Comparison of ENCODE assay signal across 24 cellular contexts in the genomic region with DNA sequence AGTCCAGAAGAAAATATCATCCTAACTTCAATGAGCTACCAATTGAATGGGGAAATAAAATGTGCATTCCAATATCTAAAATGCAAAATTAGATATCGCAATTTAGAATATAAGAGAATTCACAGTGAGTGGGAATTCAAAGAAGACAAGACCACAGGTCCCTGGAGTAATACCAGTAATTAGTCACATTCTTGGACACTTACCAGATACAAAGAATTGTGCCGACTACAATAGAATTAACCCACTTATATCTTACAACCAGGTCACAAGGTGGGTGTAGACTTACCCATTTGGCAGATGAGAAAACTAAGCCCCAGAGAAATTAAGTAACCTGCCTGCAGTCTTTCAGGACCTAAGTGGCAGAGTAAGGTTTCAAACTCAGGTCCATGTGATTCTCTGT.
"Had no signal": no experiment of that assay in that cellular context is flagged by ENCODE, and none has a peak within 500 bp of the region (broad histone marks: within the 10 kb centered on the region; RNA-seq: fewer than 3 reads in every experiment).

No MANE protein-coding gene starts in this region.

- H3K36me3 Mint-ChIP-seq: activated naive CD4-positive, alpha-beta T cell treated with anti-CD3 and anti-CD28 coated beads, Interleukin-2, amount 50 U/mL, for 72 hours had no signal

- H3K4me1 Mint-ChIP-seq: activated CD4-positive, alpha-beta T cell treated with anti-CD3 and anti-CD28 coated beads for 36 hours had no signal

- H3K27ac Mint-ChIP-seq: activated CD4-positive, alpha-beta T cell treated with anti-CD3 and anti-CD28 coated beads for 36 hours; activated naive CD4-positive, alpha-beta T cell treated with anti-CD3 and anti-CD28 coated beads, Interleukin-2, amount 50 U/mL, for 72 hours; activated T-cell treated with anti-CD3 and anti-CD28 coated beads, Interleukin-2, amount 50 U/mL, for 72 hours; T-helper 2 cell treated with Interferon-gamma antibody and Interleukin-4, amounts not matched to agents 5 μg/mL and 100 μg/mL, for 36 hours had no signal

- H3K4me3 Mint-ChIP-seq: activated CD4-positive, alpha-beta T cell treated with anti-CD3 and anti-CD28 coated beads for 36 hours; activated T-cell treated with anti-CD3 and anti-CD28 coated beads, Interleukin-2, amount 50 U/mL, for 72 hours; T-helper 2 cell treated with Interferon-gamma antibody and Interleukin-4, amounts not matched to agents 5 μg/mL and 100 μg/mL, for 36 hours had no signal

- H3K27me3 ChIP-seq: body of pancreas, cardiac muscle cell, left lung, ovary, sigmoid colon, spleen, tibial nerve had no signal

- H3K4me3 ChIP-seq: body of pancreas, cardiac muscle cell, coronary artery, dorsolateral prefrontal cortex, left lung, lung, mucosa of descending colon, ovary, psoas muscle, sigmoid colon, spleen, tibial nerve had no signal

- H3K27ac ChIP-seq: body of pancreas, cardiac muscle cell, coronary artery, dorsolateral prefrontal cortex, left lung, ovary, psoas muscle, spleen, tibial nerve had no signal

- H3K9me3 ChIP-seq: body of pancreas, left lung, mucosa of descending colon, ovary, psoas muscle, sigmoid colon, spleen, tibial nerve had no signal

- DNase-seq: activated CD4-positive, alpha-beta T cell treated with anti-CD3 and anti-CD28 coated beads for 36 hours; activated CD4-positive, CD25-positive, alpha-beta regulatory T cell; activated naive CD4-positive, alpha-beta T cell; activated T-cell treated with anti-CD3 and anti-CD28 coated beads for 4 hours; activated T-cell treated with anti-CD3 and anti-CD28 coated beads, Interleukin-2, amount 50 U/mL, for 72 hours; anterior cingulate cortex; body of pancreas; dorsolateral prefrontal cortex; effector memory CD4-positive, alpha-beta T cell; erythroblast; left lung; mucosa of descending colon; ovary; psoas muscle; sigmoid colon; spleen; stimulated activated naive CD4-positive, alpha-beta T cell; T-helper 1 cell had no signal

- H3K36me3 ChIP-seq: cardiac muscle cell, left lung, ovary, sigmoid colon, spleen, tibial nerve had no signal

- H3K9me3 Mint-ChIP-seq: activated T-cell treated with anti-CD3 and anti-CD28 coated beads, Interleukin-2, amount 50 U/mL, for 72 hours; T-helper 2 cell treated with Interferon-gamma antibody and Interleukin-4, amounts not matched to agents 5 μg/mL and 100 μg/mL, for 36 hours had no signal

- H3K4me1 ChIP-seq: body of pancreas, left lung, psoas muscle, tibial nerve had no signal
